Comparison of ENCODE assay signal across 9 cellular contexts in the genomic region with DNA sequence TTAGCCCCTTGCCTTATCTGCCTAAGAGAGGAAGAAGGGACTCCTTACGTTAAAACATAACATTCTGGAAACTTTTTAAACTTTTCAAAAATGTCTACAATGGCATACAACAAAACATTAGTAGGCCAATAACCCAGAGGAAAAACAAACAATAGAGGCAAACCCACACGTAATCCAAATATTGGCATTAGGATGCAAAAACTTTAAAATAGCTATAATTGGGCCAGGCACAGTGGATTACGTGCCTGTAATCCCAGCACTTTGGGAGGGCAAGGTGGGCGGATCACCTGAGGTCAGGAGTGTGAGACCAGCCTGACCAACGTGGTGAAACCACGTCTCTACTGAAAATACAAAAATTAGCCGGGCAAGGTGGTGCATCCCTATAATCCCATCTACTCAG.
"Had no signal": no experiment of that assay in that cellular context is flagged by ENCODE, and none has a peak within 500 bp of the region (broad histone marks: within the 10 kb centered on the region; RNA-seq: fewer than 3 reads in every experiment).

No MANE protein-coding gene starts in this region.

- ATAC-seq: HCT116, K562 had no signal

- H3K27ac ChIP-seq: GM23248, HL-60 had no signal

- H3K4me3 Mint-ChIP-seq: HFFc6 had no signal

- DNase-seq: GM23248, H7, HFFc6, IMR-90, KG1 had no signal

- H3K27ac Mint-ChIP-seq: HFFc6 had no signal

- H2AFZ ChIP-seq: GM23248 had no signal

- H3K4me3 ChIP-seq: GM23248, HAP-1, K562 had no signal

- H3K9ac ChIP-seq: GM23248 had no signal

- H3K36me3 ChIP-seq: HAP-1 had no signal

- H3K9me3 ChIP-seq: HAP-1 had no signal

- H3K4me1 ChIP-seq: HAP-1 had no signal

- FAIRE-seq: K562 had no signal
